Comparison of ENCODE assay signal across 19 cellular contexts in the genomic region with DNA sequence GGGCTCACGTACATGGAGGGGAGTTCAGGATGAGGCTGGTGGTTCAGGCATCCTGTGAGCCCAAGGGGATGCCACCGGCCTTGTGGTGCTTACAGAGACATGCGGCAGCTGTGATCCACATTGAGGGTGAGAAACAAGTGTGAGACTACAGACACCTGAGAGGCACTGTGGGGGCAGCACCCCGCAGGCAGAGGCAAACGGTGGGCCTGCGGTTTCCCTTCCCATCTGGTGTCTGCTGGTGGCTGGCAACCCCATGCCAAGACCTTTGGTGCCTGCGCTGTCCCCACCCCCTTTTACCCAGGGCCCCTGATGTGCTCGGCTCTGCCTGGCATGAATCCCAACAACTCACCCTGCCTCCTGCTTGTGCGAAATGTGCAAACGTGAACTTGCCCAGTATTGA. TPM values are rescaled to one million over a fixed set of nuclear protein-coding genes. Genes with fewer than 3 reads are reported as not detected.
DNase-seq lines count a peak whose midpoint lies in the region; ATAC-seq, FAIRE-seq and TF ChIP-seq lines count a peak whose summit lies in the region.
"Had no signal": no experiment of that assay in that cellular context is flagged by ENCODE, and none has a peak within 500 bp of the region (broad histone marks: within the 10 kb centered on the region; RNA-seq: fewer than 3 reads in every experiment).

No MANE protein-coding gene starts in this region.

- H3K27me3 Mint-ChIP-seq in type B pancreatic cell: peaks cover 5% of the 10 kb centered on the region

- no peak overlapping the region for H3K27ac Mint-ChIP-seq in type B pancreatic cell

- FAIRE-seq in H54 (lab: Jason Lieb, UNC): no peak
- FAIRE-seq: A204.1, GM12892, GM19239 had no signal

- ATAC-seq in left lobe of liver: no peak

- no peaks in the 10 kb centered on the region for H3K36me3 Mint-ChIP-seq in type B pancreatic cell

- H3K4me3 Mint-ChIP-seq in type B pancreatic cell: peak overlapping the region; percentile 31

- peak; percentile 28 for DNase-seq in activated CD8-positive, alpha-beta memory T cell treated with anti-CD3 and anti-CD28 coated beads for 24 hours
- DNase-seq in activated CD8-positive, alpha-beta memory T cell treated with anti-CD3 and anti-CD28 coated beads, Interleukin-2, amount 50 U/mL, for 48 hours: no peak
- DNase-seq in NCI-H2171 treated with DMSO at 0.1 percent for 48 hours (lab: John Stamatoyannopoulos, UW) (peak; percentile 95), left lobe of liver (ENCODE audit: low spot score) (peak; percentile 35), type B pancreatic cell (ENCODE audit: extremely low spot score, unreplicated experiment) (peak; percentile 58), GM19240 (ENCODE audit: insufficient read length, low spot score) (no peak), NCI-H1436 treated with DMSO at 0.1 percent for 48 hours (lab: John Stamatoyannopoulos, UW) (no peak), H54 (ENCODE audit: insufficient read length, low spot score) (no peak)
- DNase-seq: C1 segment of cervical spinal cord; COR-L47; GDM1; NCI-H1092; NCI-H1930; NCI-H524 treated with DMSO at 0.1 percent for 48 hours; NK-92 treated with Interleukin-12 subunit alpha and Interleukin-12 subunit beta, amount 100 ng/mL, for 24 hours; SK-N-SH had no signal

- no peak for TF ChIP-seq POLR2A in H54 (IDR thresholded peaks at IDR 0.05; ENCODE audit: low read depth, low read length)

- H3K9me3 Mint-ChIP-seq in type B pancreatic cell: no peaks in the 10 kb centered on the region

- TF ChIP-seq CTCF in type B pancreatic cell (conservative IDR thresholded peaks at IDR 0.05): no peak

- peaks cover 15% of the 10 kb centered on the region for H3K4me1 Mint-ChIP-seq in type B pancreatic cell (ENCODE audit: unreplicated experiment)

RNA-seq across cellular contexts. Expression of a gene that starts 42.0 kb away (rescaled TPM):
- total RNA-seq in left lobe of liver: 16.3 TPM
- total RNA-seq in type B pancreatic cell (ENCODE audit: low replicate concordance): 18.6 and 32.1 TPM in 2 replicates

RNA-seq across cellular contexts. Expression of a gene that starts 42.0 kb away (rescaled TPM):
- total RNA-seq in left lobe of liver: 0.60 TPM
- total RNA-seq in type B pancreatic cell (ENCODE audit: low replicate concordance): 2.1 and 2.6 TPM in 2 replicates

Comparison
In these comparisons a context has a peak if more than half of its experiments do, and no peak if none do; other contexts are left out.
1. DNase-seq: peak in activated CD8-positive, alpha-beta memory T cell treated with anti-CD3 and anti-CD28 coated beads for 24 hours (single experiment), NCI-H2171 treated with DMSO at 0.1 percent for 48 hours (single experiment), left lobe of liver (single experiment) and type B pancreatic cell (single experiment); none in activated CD8-positive, alpha-beta memory T cell treated with anti-CD3 and anti-CD28 coated beads, Interleukin-2, amount 50 U/mL, for 48 hours (single experiment), GM19240 (single experiment), NCI-H1436 treated with DMSO at 0.1 percent for 48 hours (single experiment) and H54 (single experiment).